ENCODE assay signal across 11 cellular contexts in the genomic region with DNA sequence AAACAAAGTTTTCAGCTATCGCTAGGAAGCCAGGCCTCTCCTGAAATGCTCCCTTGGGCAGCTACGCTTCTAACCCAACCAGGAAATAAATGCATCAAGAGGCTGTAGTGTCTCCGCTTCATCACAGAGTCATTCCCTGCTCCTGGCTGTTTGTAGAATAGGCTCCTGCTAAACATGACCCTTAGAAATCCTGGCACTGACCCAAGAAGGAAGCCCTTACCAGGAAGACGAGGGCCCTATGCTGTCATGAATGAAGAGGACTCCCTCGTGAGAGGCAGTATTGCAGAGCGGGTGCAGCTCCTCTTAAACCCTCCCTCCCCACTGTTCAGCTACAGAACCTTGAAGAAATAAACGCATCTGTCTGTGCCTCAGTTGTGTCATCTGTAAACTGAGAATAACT. TPM values are rescaled to one million over a fixed set of nuclear protein-coding genes. Genes with fewer than 3 reads are reported as not detected.
A peak's percentile ranks its signal among the peaks of the same experiment; 100 is the strongest.
DNase-seq lines count a peak whose midpoint lies in the region; ATAC-seq and TF ChIP-seq lines count a peak whose summit lies in the region.
"Had no signal": no experiment of that assay in that cellular context is flagged by ENCODE, and none has a peak within 500 bp of the region (broad histone marks: within the 10 kb centered on the region; RNA-seq: fewer than 3 reads in every experiment).

No MANE protein-coding gene starts in this region.

- H3K9me3 Mint-ChIP-seq in stimulated activated naive B cell treated with anti-CD40 and anti-IgM and Interleukin-4, amounts not matched to agents 10 μg/mL and 1 μg/mL and 100 μg/mL, for 72 hours = no peaks in the 10 kb centered on the region
- no peaks in the 10 kb centered on the region for H3K9me3 Mint-ChIP-seq in immature natural killer cell
- H3K9me3 Mint-ChIP-seq: neural progenitor cell had no signal

- WGBS in gastroesophageal sphincter (ENCODE audit: low coverage in 1 of 2), 2 donors = 0 to 54% methylated on average over 1 to 6 of the region's 7 CpGs

- peaks cover 44 to 77% of the 10 kb centered on the region in 2 donors for H3K36me3 Mint-ChIP-seq in stimulated activated naive B cell treated with anti-CD40 and anti-IgM and Interleukin-4, amounts not matched to agents 10 μg/mL and 1 μg/mL and 100 μg/mL, for 72 hours
- H3K36me3 Mint-ChIP-seq in immature natural killer cell = peaks cover 26 to 62% (median 51%) of the 10 kb centered on the region in 3 donors

- peaks cover 5 to 64% (median 34%) of the 10 kb centered on the region in 3 donors for H3K4me1 ChIP-seq in gastroesophageal sphincter

- peak overlapping the region; percentile 7 for H3K27ac Mint-ChIP-seq in stimulated activated naive B cell treated with anti-CD40 and anti-IgM and Interleukin-4, amounts not matched to agents 10 μg/mL and 1 μg/mL and 100 μg/mL, for 72 hours
- H3K27ac Mint-ChIP-seq in immature natural killer cell = peak overlapping the region in 2 of 6 donors; percentile 13 to 29
- H3K27ac Mint-ChIP-seq: neural progenitor cell had no signal

- peak overlapping the region in 3 of 4 donors; percentile 59 to 80 (median 66) for H3K27ac ChIP-seq in gastroesophageal sphincter
- H3K27ac ChIP-seq: neural progenitor cell had no signal

- TF ChIP-seq CTCF in gastroesophageal sphincter (IDR thresholded peaks at IDR 0.05) = no peak

- H3K27me3 ChIP-seq in gastroesophageal sphincter = no peaks in the 10 kb centered on the region
- H3K27me3 ChIP-seq: neural progenitor cell had no signal

- H3K36me3 ChIP-seq in gastroesophageal sphincter = peaks cover 0 to 64% of the 10 kb centered on the region in 2 donors
- H3K36me3 ChIP-seq: neural progenitor cell had no signal

- no peak overlapping the region for H3K4me3 Mint-ChIP-seq in stimulated activated naive B cell treated with anti-CD40 and anti-IgM and Interleukin-4, amounts not matched to agents 10 μg/mL and 1 μg/mL and 100 μg/mL, for 72 hours
- no peak overlapping the region for H3K4me3 Mint-ChIP-seq in immature natural killer cell
- H3K4me3 Mint-ChIP-seq: neural progenitor cell had no signal

- no peaks in the 10 kb centered on the region for H3K9me3 ChIP-seq in gastroesophageal sphincter

- H3K27me3 Mint-ChIP-seq in stimulated activated naive B cell treated with anti-CD40 and anti-IgM and Interleukin-4, amounts not matched to agents 10 μg/mL and 1 μg/mL and 100 μg/mL, for 72 hours = no peaks in the 10 kb centered on the region
- peaks cover 0 to 2% (median 0%) of the 10 kb centered on the region in 3 donors for H3K27me3 Mint-ChIP-seq in immature natural killer cell (ENCODE audit: low read depth in 3 of 3)

- ATAC-seq in gastroesophageal sphincter = no peak
- ATAC-seq in stimulated activated naive B cell treated with anti-CD40 and anti-IgM and Interleukin-4, amounts not matched to agents 10 μg/mL and 1 μg/mL and 100 μg/mL, for 72 hours (replicated peaks) = no peak
- no peak for ATAC-seq in HG02610 (IDR thresholded peaks at IDR 0.05; ENCODE audit: unreplicated experiment)

- no peak for TF ChIP-seq EP300 in gastroesophageal sphincter (IDR thresholded peaks at IDR 0.05)

- DNase-seq in NCI-H2171 treated with DMSO at 0.1 percent for 48 hours (lab: John Stamatoyannopoulos, UW) (peak; percentile 5), NCI-H2171 (lab: John Stamatoyannopoulos, UW) (no peak), NCI-H2196 (lab: John Stamatoyannopoulos, UW; ENCODE audit: unreplicated experiment) (peak; percentile 82), immature natural killer cell (no peak)
- no peak for DNase-seq in stimulated activated naive B cell treated with anti-CD40 and anti-IgM and Interleukin-4, amounts not matched to agents 10 μg/mL and 1 μg/mL and 100 μg/mL, for 72 hours
- DNase-seq in activated CD4-positive, CD25-positive, alpha-beta regulatory T cell (lab: John Stamatoyannopoulos, UW) = no peak
- DNase-seq: ACHN; effector CD4-positive, alpha-beta T cell had no signal

- H3K4me3 ChIP-seq in gastroesophageal sphincter = no peak overlapping the region
- H3K4me3 ChIP-seq: neural progenitor cell had no signal

- no peak for TF ChIP-seq POLR2A in gastroesophageal sphincter (IDR thresholded peaks at IDR 0.05)

- H3K4me1 Mint-ChIP-seq in stimulated activated naive B cell treated with anti-CD40 and anti-IgM and Interleukin-4, amounts not matched to agents 10 μg/mL and 1 μg/mL and 100 μg/mL, for 72 hours = peaks cover 48 to 71% of the 10 kb centered on the region in 2 donors
- peaks cover 3 to 8% of the 10 kb centered on the region in 2 donors for H3K4me1 Mint-ChIP-seq in immature natural killer cell

RNA-seq across cellular contexts. Expression of a gene that starts 48.3 kb away (rescaled TPM):
- 10 to 100 TPM; 10.3 to 28.1 (median 16.9) TPM for total RNA-seq in gastroesophageal sphincter
- polyA plus RNA-seq in immature natural killer cell = 1 to 10 TPM; 5.7 to 9.9 (median 7.4) TPM

Comparison
In these comparisons a context has a peak if more than half of its experiments do, and no peak if none do; other contexts are left out.
1. DNase-seq: peak in NCI-H2171 treated with DMSO at 0.1 percent for 48 hours (single experiment) and NCI-H2196 (single experiment); none in NCI-H2171 (single experiment), stimulated activated naive B cell treated with anti-CD40 and anti-IgM and Interleukin-4, amounts not matched to agents 10 μg/mL and 1 μg/mL and 100 μg/mL, for 72 hours (single experiment), immature natural killer cell (0 of 3) and activated CD4-positive, CD25-positive, alpha-beta regulatory T cell (0 of 4).